ENCODE assay signal across 13 cellular contexts in the genomic region with DNA sequence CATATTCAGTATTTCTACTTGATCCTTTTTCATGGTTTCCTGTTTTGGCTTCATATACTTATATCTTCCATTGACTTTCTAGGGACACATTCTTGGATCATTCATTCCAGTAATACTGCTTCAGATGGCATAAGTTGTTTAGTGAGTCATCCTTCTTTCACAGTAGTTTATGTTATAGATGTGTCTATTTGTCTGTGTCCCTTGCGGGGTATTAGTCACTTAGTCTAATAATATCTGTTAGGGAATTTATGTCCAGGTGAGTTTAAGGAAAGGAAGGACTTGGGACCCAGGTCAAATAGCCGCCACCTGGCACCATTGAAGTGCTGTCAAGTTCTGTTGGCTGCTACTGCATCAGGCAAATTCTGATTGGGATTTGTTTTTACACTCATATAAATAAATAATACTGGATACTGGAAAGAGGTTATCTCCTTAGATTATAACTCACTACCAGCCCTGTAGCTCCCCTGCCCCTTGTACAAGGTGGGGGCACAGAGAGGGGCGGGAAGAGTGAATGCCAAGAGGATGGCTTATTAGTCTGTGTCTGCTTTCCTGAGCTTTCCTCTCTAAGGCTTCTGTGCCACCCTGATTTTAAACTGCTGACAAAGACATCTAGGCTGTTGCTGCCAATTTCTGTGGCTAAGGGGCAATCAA.
DNase-seq lines count a peak whose midpoint lies in the region; ATAC-seq, FAIRE-seq and TF ChIP-seq lines count a peak whose summit lies in the region.
"Had no signal": no experiment of that assay in that cellular context is flagged by ENCODE, and none has a peak within 500 bp of the region (broad histone marks: within the 10 kb centered on the region; RNA-seq: fewer than 3 reads in every experiment).

No MANE protein-coding gene starts in this region.

- POLR2A ChIA-PET in MCF 10A (lab: Yijun Ruan, JAX), result interaction anchor here (0.7 to 2.4 kb wide), 8 partner anchors 9 to 173 kb away, joined by 3 to 12 read pairs (median 5); partner anchors contain the start of gene CDC42SE2

- H3K27me3 ChIP-seq in breast epithelium, result no peaks in the 10 kb centered on the region

- no peak for TF ChIP-seq POLR2A in breast epithelium (IDR thresholded peaks at IDR 0.05)

- CTCF ChIA-PET in MCF 10A (lab: Yijun Ruan, JAX), result interaction anchor here (0.8 to 1.5 kb wide), 3 partner anchors 17 to 59 kb away, joined by 3 to 5 read pairs (median 3); no protein-coding TSS in a partner anchor

- DNase-seq in MCF 10A (ENCODE audit: unreplicated experiment) (peak; percentile 73), breast epithelium (ENCODE audit: low spot score in 2 of 2) (no peak), T-helper 17 cell (no peak), fibroblast of villous mesenchyme (ENCODE audit: low read depth) (peak; percentile 57), urothelium cell line (ENCODE audit: low spot score) (peak; percentile 16), amniotic stem cell (lab: John Stamatoyannopoulos, UW) (no peak)
- no peak for DNase-seq in T-helper 2 cell treated with Interferon-gamma antibody and Interleukin-4, amounts not matched to agents 5 μg/mL and 100 μg/mL, for 36 hours (ENCODE audit: low spot score)
- DNase-seq: islet precursor cell, T-helper 9 cell had no signal

- H3K27ac Mint-ChIP-seq in MCF 10A (ENCODE audit: low read depth, unreplicated experiment) (peak overlapping the region; percentile 7), T-helper 17 cell (peak overlapping the region; percentile 87)
- H3K27ac Mint-ChIP-seq in T-helper 2 cell treated with Interferon-gamma antibody and Interleukin-4, amounts not matched to agents 5 μg/mL and 100 μg/mL, for 36 hours, result no peak overlapping the region

- H3K4me3 ChIP-seq in breast epithelium (no peak overlapping the region), fibroblast of villous mesenchyme (ENCODE audit: low read depth, low read length) (no peak overlapping the region)
- H3K4me3 ChIP-seq: skin epidermis, thoracic aorta had no signal

- H3K4me1 ChIP-seq in breast epithelium, result no peaks in the 10 kb centered on the region

- intact Hi-C loops in MCF 10A (cut with micrococcal nuclease) (no loop called here), breast epithelium (cut with DNase I; ENCODE audit: low total_unique reads) (no loop called here)

- peaks cover 31% of the 10 kb centered on the region for H3K36me3 Mint-ChIP-seq in MCF 10A (ENCODE audit: insufficient read depth, unreplicated experiment)
- no peaks in the 10 kb centered on the region for H3K36me3 Mint-ChIP-seq in T-helper 17 cell (ENCODE audit: low read depth)
- H3K36me3 Mint-ChIP-seq in T-helper 2 cell treated with Interferon-gamma antibody and Interleukin-4, amounts not matched to agents 5 μg/mL and 100 μg/mL, for 36 hours (ENCODE audit: low read depth), result peaks cover 68% of the 10 kb centered on the region

- H3K4me3 Mint-ChIP-seq in MCF 10A (ENCODE audit: unreplicated experiment), result no peak overlapping the region
- H3K4me3 Mint-ChIP-seq in T-helper 17 cell, result peak overlapping the region; percentile 60
- H3K4me3 Mint-ChIP-seq in T-helper 2 cell treated with Interferon-gamma antibody and Interleukin-4, amounts not matched to agents 5 μg/mL and 100 μg/mL, for 36 hours, result no peak overlapping the region

- TF ChIP-seq CTCF in MCF 10A (IDR thresholded peaks at IDR 0.05; ENCODE audit: unreplicated experiment) (no peak), breast epithelium (IDR thresholded peaks at IDR 0.05) (no peak), fibroblast of villous mesenchyme (IDR thresholded peaks at IDR 0.05; ENCODE audit: insufficient read depth, low read depth, low read length) (no peak)

- H3K4me1 Mint-ChIP-seq in MCF 10A (ENCODE audit: insufficient read depth, unreplicated experiment), result peaks cover 44% of the 10 kb centered on the region
- H3K4me1 Mint-ChIP-seq in T-helper 17 cell, result peaks cover 42% of the 10 kb centered on the region
- H3K4me1 Mint-ChIP-seq in T-helper 2 cell treated with Interferon-gamma antibody and Interleukin-4, amounts not matched to agents 5 μg/mL and 100 μg/mL, for 36 hours (ENCODE audit: low read depth), result peaks cover 44% of the 10 kb centered on the region

- H3K9me3 ChIP-seq in breast epithelium (no peaks in the 10 kb centered on the region), T-helper 17 cell (ENCODE audit: control insufficient read depth, low read length, poor library complexity, severe bottlenecking) (no peaks in the 10 kb centered on the region)
- H3K9me3 ChIP-seq: thoracic aorta had no signal

- no peak overlapping the region for H3K27ac ChIP-seq in breast epithelium
- H3K27ac ChIP-seq: skin epidermis, thoracic aorta had no signal

- H3K9me3 Mint-ChIP-seq in MCF 10A (ENCODE audit: unreplicated experiment), result no peaks in the 10 kb centered on the region
- peaks cover 3% of the 10 kb centered on the region for H3K9me3 Mint-ChIP-seq in T-helper 2 cell treated with Interferon-gamma antibody and Interleukin-4, amounts not matched to agents 5 μg/mL and 100 μg/mL, for 36 hours

- BruUV-seq in MCF 10A (replicated peaks; lab: Mats Ljungman, UMichigan), result no TSS peak

- no peak for FAIRE-seq in urothelium cell line (lab: Jason Lieb, UNC)
- FAIRE-seq: D721Med had no signal

- H3K27me3 Mint-ChIP-seq in MCF 10A (ENCODE audit: insufficient read depth, unreplicated experiment) (no peaks in the 10 kb centered on the region), T-helper 17 cell (no peaks in the 10 kb centered on the region)
- H3K27me3 Mint-ChIP-seq in T-helper 2 cell treated with Interferon-gamma antibody and Interleukin-4, amounts not matched to agents 5 μg/mL and 100 μg/mL, for 36 hours (ENCODE audit: low read depth), result no peaks in the 10 kb centered on the region

- peak; percentile 23 for ATAC-seq in T-helper 17 cell
- no peak for ATAC-seq in GM21528 (IDR thresholded peaks at IDR 0.05; ENCODE audit: low FRiP score, unreplicated experiment)

- H3K36me3 ChIP-seq in breast epithelium, result no peaks in the 10 kb centered on the region
- H3K36me3 ChIP-seq: thoracic aorta had no signal

Comparison
In these comparisons a context has a peak if more than half of its experiments do, and no peak if none do; other contexts are left out.
1. DNase-seq: peak in MCF 10A (single experiment), fibroblast of villous mesenchyme (single experiment) and urothelium cell line (single experiment); none in breast epithelium (0 of 2), T-helper 17 cell (0 of 3), amniotic stem cell (single experiment) and T-helper 2 cell treated with Interferon-gamma antibody and Interleukin-4, amounts not matched to agents 5 μg/mL and 100 μg/mL, for 36 hours (single experiment).